ENCODE assay signal across 8 cellular contexts in genomic region chr1:164617607-164618564, GRCh38. TPM values are rescaled to one million over a fixed set of nuclear protein-coding genes. Genes with fewer than 3 reads are reported as not detected.
A peak's percentile ranks its signal among the peaks of the same experiment; 100 is the strongest.
DNase-seq lines count a peak whose midpoint lies in the region; ATAC-seq and TF ChIP-seq lines count a peak whose summit lies in the region.

No MANE protein-coding gene starts in this region.

- peak; percentile 33 for ATAC-seq in mucosa of descending colon
- ATAC-seq in HG02763 (IDR thresholded peaks at IDR 0.05; ENCODE audit: unreplicated experiment) = no peak
- ATAC-seq in GM18511 (IDR thresholded peaks at IDR 0.05; ENCODE audit: unreplicated experiment) = no peak

- H3K4me1 ChIP-seq in mucosa of descending colon (ENCODE audit: low read depth) = peaks cover 23% of the 10 kb centered on the region

- intact Hi-C loops in mucosa of descending colon (cut with DNase I, micrococcal nuclease) = loop anchor here in 1 of 2 donors (10.0 kb wide), 1 partner anchor 53 kb away; no protein-coding TSS in a partner anchor

- peak; percentile 30 for TF ChIP-seq CTCF in mucosa of descending colon (IDR thresholded peaks at IDR 0.05)

- CTCF ChIA-PET in activated CD4-positive, alpha-beta T cell treated with anti-CD3 and anti-CD28 coated beads, Interleukin-2, amount 10 ng/mL, durations not matched to agents 7 days and 5 days (lab: Charles Lee) = no interaction called here

- H3K4me3 ChIP-seq in mucosa of descending colon = no peak overlapping the region

- POLR2A ChIA-PET in activated CD4-positive, alpha-beta T cell treated with anti-CD3 and anti-CD28 coated beads, Interleukin-2, amount 10 ng/mL, durations not matched to agents 7 days and 5 days (lab: Charles Lee) = no interaction called here

- H3K36me3 ChIP-seq in mucosa of descending colon (ENCODE audit: low read depth) = no peaks in the 10 kb centered on the region

- no peak overlapping the region for H3K27ac Mint-ChIP-seq in activated CD4-positive, alpha-beta T cell treated with anti-CD3 and anti-CD28 coated beads, Interleukin-2, amount 10 ng/mL, durations not matched to agents 7 days and 5 days

- peak; percentile 73 for DNase-seq in DMS53 (lab: John Stamatoyannopoulos, UW)
- peak; percentile 59 for DNase-seq in NCI-H1105 treated with DMSO at 0.1 percent for 48 hours (lab: John Stamatoyannopoulos, UW)
- peak; percentile 57 for DNase-seq in astrocyte of the hippocampus (ENCODE audit: low read depth, low spot score)
- peak in 2 of 3 donors; percentile 57 to 72 for DNase-seq in mucosa of descending colon
- no peak for DNase-seq in NK-92 (lab: John Stamatoyannopoulos, UW; ENCODE audit: unreplicated experiment)
- no peak for DNase-seq in activated CD4-positive, alpha-beta T cell treated with anti-CD3 and anti-CD28 coated beads, Interleukin-2, amount 10 ng/mL, durations not matched to agents 7 days and 5 days

- H3K4me3 Mint-ChIP-seq in activated CD4-positive, alpha-beta T cell treated with anti-CD3 and anti-CD28 coated beads, Interleukin-2, amount 10 ng/mL, durations not matched to agents 7 days and 5 days = no peak overlapping the region

- no peaks in the 10 kb centered on the region for H3K9me3 Mint-ChIP-seq in activated CD4-positive, alpha-beta T cell treated with anti-CD3 and anti-CD28 coated beads, Interleukin-2, amount 10 ng/mL, durations not matched to agents 7 days and 5 days

- H3K36me3 Mint-ChIP-seq in activated CD4-positive, alpha-beta T cell treated with anti-CD3 and anti-CD28 coated beads, Interleukin-2, amount 10 ng/mL, durations not matched to agents 7 days and 5 days (ENCODE audit: low read depth) = no peaks in the 10 kb centered on the region

- no peaks in the 10 kb centered on the region for H3K4me1 Mint-ChIP-seq in activated CD4-positive, alpha-beta T cell treated with anti-CD3 and anti-CD28 coated beads, Interleukin-2, amount 10 ng/mL, durations not matched to agents 7 days and 5 days

- H3K27me3 Mint-ChIP-seq in activated CD4-positive, alpha-beta T cell treated with anti-CD3 and anti-CD28 coated beads, Interleukin-2, amount 10 ng/mL, durations not matched to agents 7 days and 5 days = no peaks in the 10 kb centered on the region

- H3K9me3 ChIP-seq in mucosa of descending colon = no peaks in the 10 kb centered on the region

RNA-seq across cellular contexts. Expression of gene PBX1, which starts 58.9 kb away (rescaled TPM):
- total RNA-seq in mucosa of descending colon = 100 to 1,000 TPM in 1 of 3 donors, 10 to 100 TPM in 2; 52.6 to 182 (median 82.8) TPM
- under 1 TPM; 0.12 to 0.15 TPM for total RNA-seq in activated CD4-positive, alpha-beta T cell treated with anti-CD3 and anti-CD28 coated beads, Interleukin-2, amount 10 ng/mL, durations not matched to agents 7 days and 5 days

Comparison
In these comparisons a context has a peak if more than half of its experiments do, and no peak if none do; other contexts are left out.
1. DNase-seq: peak in DMS53 (single experiment), NCI-H1105 treated with DMSO at 0.1 percent for 48 hours (single experiment), astrocyte of the hippocampus (single experiment) and mucosa of descending colon (2 of 3); none in NK-92 (single experiment) and activated CD4-positive, alpha-beta T cell treated with anti-CD3 and anti-CD28 coated beads, Interleukin-2, amount 10 ng/mL, durations not matched to agents 7 days and 5 days (single experiment).
2. RNA of gene PBX1, which starts 58.9 kb away (total RNA-seq): 52.6 to 182 TPM in mucosa of descending colon; 0.12 to 0.15 TPM in activated CD4-positive, alpha-beta T cell treated with anti-CD3 and anti-CD28 coated beads, Interleukin-2, amount 10 ng/mL, durations not matched to agents 7 days and 5 days; every median in the first group is over 10 times any median in the second.